In genomic region chr16:66553223-66553622, GRCh38 we compare ENCODE assay signal across 9 cellular contexts. TPM values are rescaled to one million over a fixed set of nuclear protein-coding genes. Genes with fewer than 3 reads are reported as not detected.
DNase-seq lines count a peak whose midpoint lies in the region; ATAC-seq and TF ChIP-seq lines count a peak whose summit lies in the region.
"Had no signal": no experiment of that assay in that cellular context is flagged by ENCODE, and none has a peak within 500 bp of the region (broad histone marks: within the 10 kb centered on the region; RNA-seq: fewer than 3 reads in every experiment).

No MANE protein-coding gene starts in this region.

- H3K79me1 ChIP-seq in mesendoderm (ENCODE audit: low read length) = no peaks in the 10 kb centered on the region

- H3K4me1 ChIP-seq in iPS-20b (ENCODE audit: insufficient read depth, low read length) = peaks cover 5% of the 10 kb centered on the region; the same call in 1 of the 2 replicates
- peaks cover 3 to 71% (median 60%) of the 10 kb centered on the region in 5 donors for H3K4me1 ChIP-seq in subcutaneous abdominal adipose tissue (ENCODE audit: control insufficient read depth in 5 of 5, insufficient read depth in 5 of 5, low read length in 5 of 5)
- no peaks in the 10 kb centered on the region for H3K4me1 ChIP-seq in mesendoderm (ENCODE audit: control insufficient read depth, low read depth, low read length)

- H2BK15ac ChIP-seq in mesendoderm (replicated peaks; ENCODE audit: low read depth) = no peak overlapping the region

- no peak overlapping the region for H3K4ac ChIP-seq in mesendoderm (ENCODE audit: low read depth, low read length)

- no peaks in the 10 kb centered on the region for H3K9me3 ChIP-seq in iPS-20b (ENCODE audit: insufficient read depth, low read depth, low read length)
- H3K9me3 ChIP-seq in subcutaneous abdominal adipose tissue (ENCODE audit: control insufficient read depth in 5 of 5, low read length in 5 of 5) = no peaks in the 10 kb centered on the region

- no peaks in the 10 kb centered on the region for H3K79me2 ChIP-seq in mesendoderm (ENCODE audit: control insufficient read depth, insufficient read depth, low read length)

- H3K27me3 ChIP-seq in iPS-20b (ENCODE audit: insufficient read depth, low read length) = peaks cover 23% of the 10 kb centered on the region
- no peaks in the 10 kb centered on the region for H3K27me3 ChIP-seq in subcutaneous abdominal adipose tissue (ENCODE audit: control insufficient read depth in 5 of 5, insufficient read depth in 4 of 5, low read length in 5 of 5)
- H3K27me3 ChIP-seq in mesendoderm (ENCODE audit: insufficient read depth, low read length, poor library complexity) = no peaks in the 10 kb centered on the region

- H3K9ac ChIP-seq in iPS-20b (ENCODE audit: low read depth, low read length) = no peak overlapping the region
- peak overlapping the region in 4 of 5 donors; percentile 62 to 86 (median 77) for H3K9ac ChIP-seq in subcutaneous abdominal adipose tissue (ENCODE audit: low read length in 5 of 5)
- no peak overlapping the region for H3K9ac ChIP-seq in mesendoderm (ENCODE audit: low read length)

- H2BK120ac ChIP-seq in mesendoderm (ENCODE audit: low read depth, low read length) = no peak overlapping the region

- no peak overlapping the region for H4K5ac ChIP-seq in mesendoderm (ENCODE audit: low read length)

- H3K36me3 ChIP-seq in iPS-20b (ENCODE audit: insufficient read depth, low read depth, low read length) = peaks cover 4% of the 10 kb centered on the region; the same call in 1 of the 2 replicates
- peaks cover 0 to 7% (median 0%) of the 10 kb centered on the region in 5 donors for H3K36me3 ChIP-seq in subcutaneous abdominal adipose tissue (ENCODE audit: control insufficient read depth in 5 of 5, insufficient read depth in 5 of 5, low read length in 5 of 5)
- H3K36me3 ChIP-seq in mesendoderm (ENCODE audit: control insufficient read depth, insufficient read depth, low read length) = no peaks in the 10 kb centered on the region

- DNase-seq in NCI-H510A treated with DMSO at 0.1 percent for 48 hours (lab: John Stamatoyannopoulos, UW) (peak; percentile 4), NCI-H510A (lab: John Stamatoyannopoulos, UW) (no peak), mesendoderm (no peak), left lobe of liver (ENCODE audit: low spot score) (no peak), DMS79 (lab: John Stamatoyannopoulos, UW) (no peak)
- DNase-seq: NCI-H2081 treated with DMSO at 0.1 percent for 48 hours had no signal

- no peak overlapping the region for H3K18ac ChIP-seq in mesendoderm (ENCODE audit: low read length)

- H3K4me3 ChIP-seq in WI38 (ENCODE audit: low read depth, low read length) (peak overlapping the region; percentile 68), iPS-20b (ENCODE audit: low read length) (peak overlapping the region; percentile 76; the same call in 1 of the 2 replicates), subcutaneous abdominal adipose tissue (ENCODE audit: low read depth in 1 of 5, low read length in 5 of 5) (peak overlapping the region; percentile 72 to 91 (median 85)), mesendoderm (ENCODE audit: low read length) (no peak overlapping the region)

- no peak overlapping the region for H3K4me2 ChIP-seq in mesendoderm (ENCODE audit: low read length)

- no peak overlapping the region for H2AK5ac ChIP-seq in mesendoderm (ENCODE audit: low read length)

- no CpG with 5 or more reads among the region's 8 CpGs for WGBS in mesendoderm (ENCODE audit: extremely low coverage, insufficient coverage, low lambda C conversion rate)

- H3K27ac ChIP-seq in iPS-20b (ENCODE audit: low read length) = no peak overlapping the region
- H3K27ac ChIP-seq in subcutaneous abdominal adipose tissue (ENCODE audit: low read depth, low read length) = peak overlapping the region; percentile 79
- H3K27ac ChIP-seq in mesendoderm (ENCODE audit: low read depth, low read length) = no peak overlapping the region

- no peak overlapping the region for H4K8ac ChIP-seq in mesendoderm (ENCODE audit: low read depth, low read length)

- H2BK5ac ChIP-seq in mesendoderm (ENCODE audit: low read length) = no peak overlapping the region

- no peak overlapping the region for H3K23ac ChIP-seq in mesendoderm (ENCODE audit: low read length)

- H3K56ac ChIP-seq in mesendoderm (ENCODE audit: low read length) = no peak overlapping the region

- no peak for ATAC-seq in left lobe of liver

- TF ChIP-seq CTCF in WI38 (IDR thresholded peaks at IDR 0.05; ENCODE audit: low read depth, low read length) = no peak

RNA-seq across cellular contexts. Expression of gene CKLF, which starts 0.8 kb away (rescaled TPM):
- 23.2 TPM for polyA plus RNA-seq in mesendoderm (2013, experiment 1 of 2)
- 22.3 TPM for polyA plus RNA-seq in mesendoderm (2013, experiment 2 of 2)
- total RNA-seq in left lobe of liver = 10.5 TPM

RNA-seq across cellular contexts. Expression of gene TK2, which starts 3.3 kb away (rescaled TPM):
- polyA plus RNA-seq in mesendoderm (2013, experiment 1 of 2) = 1.8 TPM
- 1.6 TPM for polyA plus RNA-seq in mesendoderm (2013, experiment 2 of 2)
- 39.0 TPM for total RNA-seq in left lobe of liver

RNA-seq across cellular contexts. Expression of gene CMTM1, which starts 13.0 kb away (rescaled TPM):
- 0.53 TPM for polyA plus RNA-seq in mesendoderm (2013, experiment 1 of 2)
- polyA plus RNA-seq in mesendoderm (2013, experiment 2 of 2) = 0.46 TPM
- 0.98 TPM for total RNA-seq in left lobe of liver

RNA-seq across cellular contexts. Expression of gene CMTM2, which starts 26.0 kb away (rescaled TPM):
- not detected for polyA plus RNA-seq in mesendoderm (2013, experiment 1 of 2)
- polyA plus RNA-seq in mesendoderm (2013, experiment 2 of 2) = not detected
- total RNA-seq in left lobe of liver = not detected

RNA-seq across cellular contexts. Expression of gene CMTM3, which starts 51.3 kb away (rescaled TPM):
- polyA plus RNA-seq in mesendoderm (2013, experiment 1 of 2) = 49.4 TPM
- 49.0 TPM for polyA plus RNA-seq in mesendoderm (2013, experiment 2 of 2)
- total RNA-seq in left lobe of liver = 2.0 TPM

Comparison
In these comparisons a context has a peak if more than half of its experiments do, and no peak if none do; other contexts are left out.
1. H3K9ac ChIP-seq: peak in subcutaneous abdominal adipose tissue (4 of 5); none in iPS-20b (single experiment) and mesendoderm (single experiment).